Comparison of ENCODE assay signal across 19 cellular contexts in the genomic region with DNA sequence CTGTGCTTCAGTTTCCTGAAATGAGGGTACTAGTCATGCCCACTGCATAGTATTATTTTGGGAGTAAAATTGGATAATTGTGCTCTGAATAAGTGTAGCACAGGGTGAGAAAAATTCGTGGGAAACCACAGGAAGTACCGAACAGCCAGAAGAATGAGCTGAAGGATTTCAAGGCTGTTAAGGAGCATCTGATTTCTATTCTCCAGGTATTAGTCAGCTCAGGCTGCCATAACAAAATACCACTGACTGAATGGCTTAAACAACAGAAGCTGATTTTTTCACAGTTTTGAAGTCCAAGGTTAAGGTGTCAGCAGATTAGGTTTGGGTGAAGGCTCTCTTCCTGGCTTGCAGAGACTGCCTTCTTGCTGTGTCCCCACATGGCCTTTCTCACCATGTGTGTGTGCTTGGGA. TPM values are rescaled to one million over a fixed set of nuclear protein-coding genes. Genes with fewer than 3 reads are reported as not detected.
A peak's percentile ranks its signal among the peaks of the same experiment; 100 is the strongest.
DNase-seq lines count a peak whose midpoint lies in the region; ATAC-seq and TF ChIP-seq lines count a peak whose summit lies in the region.
"Had no signal": no experiment of that assay in that cellular context is flagged by ENCODE, and none has a peak within 500 bp of the region (broad histone marks: within the 10 kb centered on the region; RNA-seq: fewer than 3 reads in every experiment).

No MANE protein-coding gene starts in this region.

- H3K4me1 ChIP-seq in A673 (ENCODE audit: insufficient read depth, low read length, poor library complexity, severe bottlenecking) (peaks cover 56% of the 10 kb centered on the region), GM23338 (ENCODE audit: insufficient read depth) (peaks cover 48% of the 10 kb centered on the region), adipocyte (ENCODE audit: control insufficient read depth, insufficient read depth, low read length) (peaks cover 18% of the 10 kb centered on the region), aorta (ENCODE audit: control insufficient read depth in 1 of 2, insufficient read depth in 2 of 2, low read length in 2 of 2) (peaks cover 3 to 4% of the 10 kb centered on the region in 2 donors)

- H3K27me3 ChIP-seq in A673 (replicated peaks; ENCODE audit: insufficient read depth, low read depth, low read length, poor library complexity) (no peaks in the 10 kb centered on the region), GM23338 (ENCODE audit: insufficient read depth) (no peaks in the 10 kb centered on the region), adipocyte (replicated peaks; ENCODE audit: control insufficient read depth, insufficient read depth, low read length) (no peaks in the 10 kb centered on the region), aorta (ENCODE audit: control insufficient read depth in 1 of 2, insufficient read depth in 2 of 2, low read length in 1 of 2) (no peaks in the 10 kb centered on the region)
- H3K27me3 ChIP-seq: thyroid gland had no signal

- no peaks in the 10 kb centered on the region for H3K9me2 ChIP-seq in GM23338 (ENCODE audit: insufficient read depth)

- BruUV-seq in A673 (replicated peaks; lab: Mats Ljungman, UMichigan) = no TSS peak

- H3K9me3 ChIP-seq in A673 (ENCODE audit: low read depth, low read length, poor library complexity, severe bottlenecking) (no peaks in the 10 kb centered on the region), adipocyte (ENCODE audit: control insufficient read depth, low read length) (no peaks in the 10 kb centered on the region), aorta (ENCODE audit: control insufficient read depth, low read length) (no peaks in the 10 kb centered on the region)
- H3K9me3 ChIP-seq: thyroid gland had no signal

- H3K27ac ChIP-seq in A673 (ENCODE audit: low read depth, low read length, poor library complexity, severe bottlenecking) = peak overlapping the region; percentile 21
- H3K27ac ChIP-seq in GM23338 (ENCODE audit: low read depth) = no peak overlapping the region; the same call in 1 of the 2 replicates
- no peak overlapping the region for H3K27ac ChIP-seq in aorta (ENCODE audit: low read depth in 1 of 2, low read length in 2 of 2)
- H3K27ac ChIP-seq: thyroid gland had no signal

- CTCF ChIA-PET in A673 (lab: Charles Lee) = no interaction called here

- H3K4me2 ChIP-seq in GM23338 = no peak overlapping the region

- H3K4me3 ChIP-seq in A673 (ENCODE audit: low read depth, low read length, poor library complexity, severe bottlenecking) (no peak overlapping the region), GM23338 (no peak overlapping the region), adipocyte (ENCODE audit: low read length) (no peak overlapping the region), fibroblast of villous mesenchyme (ENCODE audit: low read depth, low read length) (no peak overlapping the region), aorta (ENCODE audit: low read length in 2 of 2) (no peak overlapping the region)
- H3K4me3 ChIP-seq: thyroid gland had no signal

- TF ChIP-seq CTCF in A673 (conservative IDR thresholded peaks at IDR 0.05; ENCODE audit: low read depth, low read length) = no peak
- no peak for TF ChIP-seq CTCF in GM23338 (conservative IDR thresholded peaks at IDR 0.05; ENCODE audit: low read depth in 2 of 2)
- TF ChIP-seq CTCF in fibroblast of villous mesenchyme (IDR thresholded peaks at IDR 0.05; ENCODE audit: insufficient read depth, low read depth, low read length) = no peak

- ATAC-seq in GM23338 (peak; percentile 25; the same call in 2 of the 3 replicates), GM19351 (IDR thresholded peaks at IDR 0.05; ENCODE audit: unreplicated experiment) (no peak), aorta (ENCODE audit: low FRiP score) (no peak), HG02798 (IDR thresholded peaks at IDR 0.05; ENCODE audit: poor library complexity, unreplicated experiment) (no peak)
- ATAC-seq: activated T-cell treated with anti-CD3 and anti-CD28 coated beads, Interleukin-2, amount 50 U/mL, for 4 hours had no signal

- intact Hi-C loops in A673 (cut with micrococcal nuclease; ENCODE audit: unreplicated experiment) = loop anchor here (5.0 kb wide), 1 partner anchor 44 kb away; a partner anchor contains a TSS
- intact Hi-C loops in aorta (cut with DNase I) = no loop called here

- peaks cover 76% of the 10 kb centered on the region for H4K20me1 ChIP-seq in GM23338 (replicated peaks; ENCODE audit: insufficient read depth)

- H3K36me3 Mint-ChIP-seq in GM23338 (ENCODE audit: low read depth) = peaks cover 4% of the 10 kb centered on the region; the same call in 2 of the 3 replicates

- H3K9ac ChIP-seq in adipocyte (ENCODE audit: low read length) = no peak overlapping the region

- peaks cover 71% of the 10 kb centered on the region for H3K4me1 Mint-ChIP-seq in GM23338

- H3K27ac Mint-ChIP-seq in GM23338 = no peak overlapping the region
- H3K27ac Mint-ChIP-seq: T-helper 2 cell treated with Interferon-gamma antibody and Interleukin-4, amounts not matched to agents 5 μg/mL and 100 μg/mL, for 36 hours had no signal

- no peak overlapping the region for H2AFZ ChIP-seq in GM23338

- H3K79me2 ChIP-seq in GM23338 (replicated peaks; ENCODE audit: insufficient read depth) = peaks cover 100% of the 10 kb centered on the region

- no peaks in the 10 kb centered on the region for H3K27me3 Mint-ChIP-seq in GM23338 (ENCODE audit: insufficient read depth, low read depth, poor library complexity)

- 79 to 80% methylated on average over 2 of the region's 2 CpGs for WGBS in aorta, 2 donors

- POLR2A ChIA-PET in A673 (lab: Charles Lee; ENCODE audit: low non-redundant PET) = no interaction called here

- no peak overlapping the region for H3K4me3 Mint-ChIP-seq in GM23338
- H3K4me3 Mint-ChIP-seq: activated T-cell treated with anti-CD3 and anti-CD28 coated beads, Interleukin-2, amount 50 U/mL, for 4 hours; T-helper 2 cell treated with Interferon-gamma antibody and Interleukin-4, amounts not matched to agents 5 μg/mL and 100 μg/mL, for 36 hours had no signal

- H3K36me3 ChIP-seq in A673 (ENCODE audit: insufficient read depth, low read length, poor library complexity, severe bottlenecking) (no peaks in the 10 kb centered on the region), GM23338 (ENCODE audit: insufficient read depth) (no peaks in the 10 kb centered on the region), adipocyte (ENCODE audit: control insufficient read depth, insufficient read depth, low read length, severe bottlenecking) (no peaks in the 10 kb centered on the region), aorta (ENCODE audit: control insufficient read depth in 1 of 2, insufficient read depth in 2 of 2, low read length in 1 of 2) (no peaks in the 10 kb centered on the region)
- H3K36me3 ChIP-seq: thyroid gland had no signal

- H3K9me3 Mint-ChIP-seq in GM23338 = no peaks in the 10 kb centered on the region
- H3K9me3 Mint-ChIP-seq: activated T-cell treated with anti-CD3 and anti-CD28 coated beads, Interleukin-2, amount 50 U/mL, for 4 hours; T-helper 2 cell treated with Interferon-gamma antibody and Interleukin-4, amounts not matched to agents 5 μg/mL and 100 μg/mL, for 36 hours had no signal

- H3F3A ChIP-seq in GM23338 (replicated peaks; ENCODE audit: low read depth) = no peaks in the 10 kb centered on the region

- DNase-seq in A673 (ENCODE audit: low spot score) (peak; percentile 71), GM23338 (ENCODE audit: low spot score) (no peak), adipocyte (ENCODE audit: low read depth) (peak; percentile 33), fibroblast of villous mesenchyme (ENCODE audit: low read depth) (peak; percentile 38), aorta (no peak)
- DNase-seq in stimulated activated CD4-positive, alpha-beta T cell treated with anti-CD3 and anti-CD28 coated beads, Interleukin-4, amount 100 ng/mL, for 1 hour = no peak
- DNase-seq: activated CD4-positive, alpha-beta T cell treated with anti-CD3 and anti-CD28 coated beads, Interleukin-2, amount 50 U/mL, for 1 hour; activated T-cell treated with anti-CD3 and anti-CD28 coated beads, Interleukin-2, amount 50 U/mL, for 4 hours; AML-193; anterior cingulate cortex; effector memory CD4-positive, alpha-beta T cell; head of caudate nucleus; NCI-H1417 treated with DMSO at 0.1 percent for 48 hours; NCI-H446; RPMI8226; thyroid gland had no signal

TF ChIP-seq in GM23338, 12 proteins besides CTCF, POLR2A, EP300 and RAD21 (continues in another document):
- TF ChIP-seq POLR2AphosphoS5 (IDR thresholded peaks at IDR 0.05; ENCODE audit: low read depth) = no peak

RNA-seq across cellular contexts. Expression of a gene that starts 41.9 kb away (rescaled TPM):
- 82.8 and 86.5 TPM in 2 replicates for total RNA-seq in A673 (2021)
- 64.7 and 74.2 TPM in 2 replicates for total RNA-seq in GM23338 (2014; rRNA removed; shearing (Covaris generic))
- 48.9 and 50.5 TPM in 2 replicates for polyA plus RNA-seq in GM23338 (2016; fragmentation: Nextera tagmentation; extraction: Ambion mirVana)
- 42.2 and 100 TPM in 2 replicates for total RNA-seq in fibroblast of villous mesenchyme
- 10 to 100 TPM; 42.8 to 50.3 TPM for total RNA-seq in aorta
- 1 to 10 TPM; 7.1 TPM for polyA plus RNA-seq in aorta

Comparison
In these comparisons a context has a peak if more than half of its experiments do, and no peak if none do; other contexts are left out.
1. DNase-seq: peak in A673 (single experiment), adipocyte (single experiment) and fibroblast of villous mesenchyme (single experiment); none in GM23338 (single experiment), aorta (0 of 2) and stimulated activated CD4-positive, alpha-beta T cell treated with anti-CD3 and anti-CD28 coated beads, Interleukin-4, amount 100 ng/mL, for 1 hour (single experiment).